Comparison of ENCODE assay signal across 8 cellular contexts in genomic region chr9:3467593-3468219, GRCh38. TPM values are rescaled to one million over a fixed set of nuclear protein-coding genes. Genes with fewer than 3 reads are reported as not detected.
DNase-seq lines count a peak whose midpoint lies in the region; ATAC-seq and TF ChIP-seq lines count a peak whose summit lies in the region.

No MANE protein-coding gene starts in this region.

- H3K4me1 ChIP-seq in ascending aorta: no peaks in the 10 kb centered on the region
- H3K4me1 ChIP-seq in spleen: peaks cover 0 to 30% (median 12%) of the 10 kb centered on the region in 6 donors

- intact Hi-C loops in ascending aorta (cut with DNase I) (no loop called here), spleen (cut with DNase I; ENCODE audit: low total_unique reads) (no loop called here)

- ATAC-seq in HG02642 (IDR thresholded peaks at IDR 0.05; ENCODE audit: poor library complexity, unreplicated experiment): peak; percentile 99

- no peak overlapping the region for H3K4me3 ChIP-seq in NB4 (ENCODE audit: low read depth, low read length)
- H3K4me3 ChIP-seq in ascending aorta: no peak overlapping the region
- H3K4me3 ChIP-seq in spleen: no peak overlapping the region

- TF ChIP-seq POLR2A in NB4 (IDR thresholded peaks at IDR 0.05; ENCODE audit: extremely low read depth, insufficient read length) (no peak), spleen (IDR thresholded peaks at IDR 0.05) (no peak)

- H3K36me3 ChIP-seq in ascending aorta (no peaks in the 10 kb centered on the region), spleen (no peaks in the 10 kb centered on the region)

- H3K27ac ChIP-seq in ascending aorta (no peak overlapping the region), spleen (no peak overlapping the region)

- WGBS in spleen, 5 donors: 44 to 68% (median 65%) methylated on average over 4 of the region's 4 CpGs

- peak; percentile 18 for DNase-seq in NK-92 treated with Interleukin-12 subunit alpha and Interleukin-12 subunit beta, amount 100 ng/mL, for 24 hours (lab: John Stamatoyannopoulos, UW)
- DNase-seq in NK-92 (lab: John Stamatoyannopoulos, UW; ENCODE audit: unreplicated experiment) (no peak), NB4 (ENCODE audit: low read depth) (peak; percentile 87), T follicular helper cell (ENCODE audit: low read depth) (peak; percentile 25), ascending aorta (ENCODE audit: low spot score in 2 of 2) (peak; percentile 11 to 66), hypothalamus (lab: John Stamatoyannopoulos, UW) (peak in 32 of 51 donors; percentile 1 to 61 (median 20)), spleen (peak; percentile 78)

- peak; percentile 100 for TF ChIP-seq CTCF in NB4 (IDR thresholded peaks at IDR 0.05; ENCODE audit: low read depth, low read length)
- peak in 2 of 3 experiments; percentile 39 to 67 for TF ChIP-seq CTCF in ascending aorta (IDR thresholded peaks at IDR 0.05)
- peak; percentile 52 to 79 (median 66) for TF ChIP-seq CTCF in spleen (IDR thresholded peaks at IDR 0.05 in 8 of 11, conservative IDR thresholded peaks at IDR 0.05 in 3 of 11)

- no peaks in the 10 kb centered on the region for H3K9me3 ChIP-seq in ascending aorta
- no peaks in the 10 kb centered on the region for H3K9me3 ChIP-seq in spleen

- H3K27me3 ChIP-seq in ascending aorta (no peaks in the 10 kb centered on the region), spleen (replicated peaks in 1 of 7) (no peaks in the 10 kb centered on the region)

RNA-seq across cellular contexts. Expression of gene RFX3, which starts 58.1 kb away (rescaled TPM):
- total RNA-seq in ascending aorta: 4.0 TPM
- 10 to 100 TPM; 16.9 to 25.9 (median 22.3) TPM for total RNA-seq in spleen
- polyA plus RNA-seq in spleen: 1 to 10 TPM; 2.5 to 3.0 (median 2.7) TPM
